Comparison of ENCODE assay signal across 13 cellular contexts in the genomic region with DNA sequence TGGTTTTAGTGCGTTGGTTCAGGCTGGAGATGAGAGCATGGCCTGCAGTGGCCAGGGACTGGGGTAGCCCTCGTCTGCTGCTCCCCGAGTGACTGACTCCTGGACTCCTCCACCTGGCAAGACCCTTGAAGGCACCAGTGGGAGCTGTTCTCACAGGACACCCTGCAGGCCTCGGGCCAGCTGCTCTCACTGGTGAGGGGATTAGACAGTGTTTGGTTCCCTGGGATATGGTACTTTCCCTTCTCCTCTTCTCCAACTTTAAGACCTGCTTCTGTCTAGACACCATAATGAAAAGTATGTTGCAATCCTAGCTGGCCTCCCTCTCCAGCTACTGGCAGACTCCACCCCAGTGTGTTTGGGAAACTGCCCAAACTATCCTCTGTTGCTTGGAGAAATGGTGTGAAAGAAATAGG.
DNase-seq lines count a peak whose midpoint lies in the region; ATAC-seq and TF ChIP-seq lines count a peak whose summit lies in the region.
"Had no signal": no experiment of that assay in that cellular context is flagged by ENCODE, and none has a peak within 500 bp of the region (broad histone marks: within the 10 kb centered on the region; RNA-seq: fewer than 3 reads in every experiment).

No MANE protein-coding gene starts in this region.

- no peaks in the 10 kb centered on the region for H3K36me3 ChIP-seq in mucosa of descending colon (ENCODE audit: low read depth)
- H3K36me3 ChIP-seq in esophagus squamous epithelium, result no peaks in the 10 kb centered on the region
- no peaks in the 10 kb centered on the region for H3K36me3 ChIP-seq in HAP-1 (replicated peaks)
- H3K36me3 ChIP-seq: BLaER1 treated with 17β-estradiol and CSF1 and Interleukin-3, amounts not matched to agents 10 nM and 100 nM had no signal

- no peaks in the 10 kb centered on the region for H3K27me3 ChIP-seq in esophagus squamous epithelium
- H3K27me3 ChIP-seq in HAP-1 (ENCODE audit: low read depth), result no peaks in the 10 kb centered on the region
- H3K27me3 ChIP-seq: BLaER1 treated with 17β-estradiol and CSF1 and Interleukin-3, amounts not matched to agents 10 nM and 100 nM had no signal

- DNase-seq in Ammon's horn (ENCODE audit: low spot score) (peak; percentile 57), NCI-H2171 treated with DMSO at 0.1 percent for 48 hours (lab: John Stamatoyannopoulos, UW) (peak; percentile 76), fibroblast of gingiva (ENCODE audit: low read depth) (peak; percentile 14), mucosa of descending colon (peak in 1 of 3 donors; percentile 15), kidney tubule cell (ENCODE audit: low spot score) (no peak), HUDEP-2 (lab: John Stamatoyannopoulos, UW; ENCODE audit: unreplicated experiment in 76 of 76) (no peak), esophagus squamous epithelium (lab: John Stamatoyannopoulos, UW) (no peak), HAP-1 (ENCODE audit: low spot score in 2 of 2) (no peak)
- DNase-seq: amniotic stem cell; natural killer cell; NCI-H1105; stimulated activated CD8-positive, alpha-beta memory T cell treated with anti-CD3 and anti-CD28 coated beads, Interleukin-4, amount 100 ng/mL, for 48 hours had no signal

- H3K9me3 ChIP-seq in mucosa of descending colon (no peaks in the 10 kb centered on the region), esophagus squamous epithelium (no peaks in the 10 kb centered on the region), HAP-1 (no peaks in the 10 kb centered on the region)
- H3K9me3 ChIP-seq: BLaER1 treated with 17β-estradiol and CSF1 and Interleukin-3, amounts not matched to agents 10 nM and 100 nM had no signal

- no peak for TF ChIP-seq POLR2A in esophagus squamous epithelium (IDR thresholded peaks at IDR 0.05)

- 17 to 19% methylated on average over 1 to 4 of the region's 4 CpGs for WGBS in esophagus squamous epithelium, 2 donors

- intact Hi-C loops in mucosa of descending colon (cut with DNase I, micrococcal nuclease) (loop anchor here in 1 of 2 donors (10.0 kb wide), 1 partner anchor 338 kb away; no protein-coding TSS in a partner anchor), esophagus squamous epithelium (cut with DNase I) (no loop called here)

- H3K4me3 ChIP-seq in mucosa of descending colon (no peak overlapping the region), esophagus squamous epithelium (no peak overlapping the region), HAP-1 (no peak overlapping the region)
- H3K4me3 ChIP-seq: BLaER1 treated with 17β-estradiol and CSF1 and Interleukin-3, amounts not matched to agents 10 nM and 100 nM had no signal

- H3K4me1 ChIP-seq in mucosa of descending colon (ENCODE audit: low read depth) (no peaks in the 10 kb centered on the region), esophagus squamous epithelium (peaks cover 3 to 22% (median 4%) of the 10 kb centered on the region in 3 donors), HAP-1 (no peaks in the 10 kb centered on the region)

- in situ Hi-C loops in HAP-1 (cut with MboI; ENCODE audit: low sequenced_read_pairs), result no loop called here

- H3K27ac ChIP-seq in esophagus squamous epithelium, result no peak overlapping the region
- H3K27ac ChIP-seq: BLaER1 treated with 17β-estradiol and CSF1 and Interleukin-3, amounts not matched to agents 10 nM and 100 nM had no signal

- TF ChIP-seq CTCF in mucosa of descending colon (IDR thresholded peaks at IDR 0.05) (no peak), esophagus squamous epithelium (IDR thresholded peaks at IDR 0.05) (no peak)

- peak; percentile 38 for ATAC-seq in mucosa of descending colon

Comparison
In these comparisons a context has a peak if more than half of its experiments do, and no peak if none do; other contexts are left out.
1. DNase-seq: peak in Ammon's horn (single experiment), NCI-H2171 treated with DMSO at 0.1 percent for 48 hours (single experiment) and fibroblast of gingiva (single experiment); none in kidney tubule cell (single experiment), HUDEP-2 (0 of 76), esophagus squamous epithelium (single experiment) and HAP-1 (0 of 2).